In the genomic region with DNA sequence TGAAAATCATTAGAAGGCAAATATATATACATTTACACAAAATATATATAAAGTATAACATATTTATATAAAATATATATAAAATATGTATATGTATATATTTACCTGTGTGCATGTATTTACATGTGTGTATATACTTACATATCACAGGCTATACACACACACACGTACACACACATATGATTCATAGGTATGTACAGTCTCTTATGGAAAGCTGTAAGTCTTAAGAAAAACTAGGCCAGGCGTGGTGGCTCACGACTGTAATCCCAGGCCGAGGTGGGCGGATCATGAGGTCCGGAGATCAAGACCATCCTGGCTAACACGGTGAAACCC, we compare ENCODE assay signal across 11 cellular contexts. TPM values are rescaled to one million over a fixed set of nuclear protein-coding genes. Genes with fewer than 3 reads are reported as not detected.
DNase-seq lines count a peak whose midpoint lies in the region; ATAC-seq, FAIRE-seq and TF ChIP-seq lines count a peak whose summit lies in the region.
"Had no signal": no experiment of that assay in that cellular context is flagged by ENCODE, and none has a peak within 500 bp of the region (broad histone marks: within the 10 kb centered on the region; RNA-seq: fewer than 3 reads in every experiment).

No MANE protein-coding gene starts in this region.

- H3K4me1 Mint-ChIP-seq in stimulated activated naive CD8-positive, alpha-beta T cell treated with anti-CD3 and anti-CD28 coated beads, Interleukin-15, Interleukin-2, amounts not matched to agents 100 ng/mL and 50 ng/mL, for 24 hours (ENCODE audit: low read depth) = peaks cover 61% of the 10 kb centered on the region
- H3K4me1 Mint-ChIP-seq in naive B cell = peaks cover 33 to 43% (median 41%) of the 10 kb centered on the region in 3 donors

- no peaks in the 10 kb centered on the region; the same call in 1 of the 2 replicates for H4K20me1 ChIP-seq in K562 (replicated peaks; ENCODE audit: control insufficient read depth, insufficient read depth, low read length)

- no peaks in the 10 kb centered on the region for H3K27me3 Mint-ChIP-seq in stimulated activated naive CD8-positive, alpha-beta T cell treated with anti-CD3 and anti-CD28 coated beads, Interleukin-15, Interleukin-2, amounts not matched to agents 100 ng/mL and 50 ng/mL, for 24 hours
- H3K27me3 Mint-ChIP-seq in naive B cell = no peaks in the 10 kb centered on the region

- BruUV-seq in K562 (replicated peaks; lab: Mats Ljungman, UMichigan) = no TSS peak

- no peak overlapping the region for H3K4me2 ChIP-seq in K562 (ENCODE audit: insufficient read depth, low read length)

- no peaks in the 10 kb centered on the region for H3K9me1 ChIP-seq in K562 (ENCODE audit: control insufficient read depth, insufficient read depth, low read length)

- no peak for TF ChIP-seq RAD21 in K562 (CRISPR knock-in tag; conservative IDR thresholded peaks at IDR 0.05 in 1 of 2, IDR thresholded peaks at IDR 0.05 in 1 of 2)

- intact Hi-C loops in K562 (cut with micrococcal nuclease) (no loop called here), testis (cut with DNase I; ENCODE audit: low total_unique reads) (no loop called here)

- H2AFZ ChIP-seq in K562 (ENCODE audit: low read depth, low read length) = no peak overlapping the region

- 70% methylated on average over 7 of the region's 7 CpGs for WGBS in K562 (ENCODE audit: insufficient coverage, low coverage, missing lambda C conversion rate)
- 89 to 91% methylated on average over 7 of the region's 7 CpGs for WGBS in testis, 2 donors

- TF ChIP-seq CTCF in K562 (IDR thresholded peaks at IDR 0.05 in 2 of 3, conservative IDR thresholded peaks at IDR 0.05 in 1 of 3; ENCODE audit: insufficient read depth in 2 of 3, low read depth in 1 of 3, low read length in 3 of 3) (no peak), testis (IDR thresholded peaks at IDR 0.05) (no peak)

- in situ Hi-C loops in K562 (cut with MboI) = no loop called here

- no peak overlapping the region for H3K4me3 ChIP-seq in K562
- H3K4me3 ChIP-seq in testis = no peak overlapping the region

- CTCF ChIA-PET in K562 (lab: Yijun Ruan, JAX; ENCODE audit: low intra/inter-chr PET ratio) = no interaction called here

- peaks cover 14% of the 10 kb centered on the region for H3K36me3 Mint-ChIP-seq in stimulated activated naive CD8-positive, alpha-beta T cell treated with anti-CD3 and anti-CD28 coated beads, Interleukin-15, Interleukin-2, amounts not matched to agents 100 ng/mL and 50 ng/mL, for 24 hours (ENCODE audit: low read depth)
- peaks cover 0 to 7% of the 10 kb centered on the region in 2 donors for H3K36me3 Mint-ChIP-seq in naive B cell

- no peak for ATAC-seq in stimulated activated naive CD8-positive, alpha-beta T cell treated with anti-CD3 and anti-CD28 coated beads, Interleukin-15, Interleukin-2, amounts not matched to agents 100 U/mL and 50 U/mL, for 24 hours
- no peak; the same call in 2 of the 3 replicates for ATAC-seq in K562
- ATAC-seq in naive B cell (ENCODE audit: low read depth in 2 of 2) = no peak
- ATAC-seq in HG02970 (IDR thresholded peaks at IDR 0.05; ENCODE audit: low FRiP score, unreplicated experiment) = no peak

- H3K9me3 ChIP-seq in K562 (replicated peaks; ENCODE audit: control insufficient read depth, insufficient read depth, low read depth, low read length) (no peaks in the 10 kb centered on the region), testis (no peaks in the 10 kb centered on the region)

- no peaks in the 10 kb centered on the region for H3K79me2 ChIP-seq in K562 (ENCODE audit: control insufficient read depth, insufficient read depth, low read length)

- H3K9me3 Mint-ChIP-seq in stimulated activated naive CD8-positive, alpha-beta T cell treated with anti-CD3 and anti-CD28 coated beads, Interleukin-15, Interleukin-2, amounts not matched to agents 100 ng/mL and 50 ng/mL, for 24 hours = peaks cover 4% of the 10 kb centered on the region
- peaks cover 0 to 2% (median 0%) of the 10 kb centered on the region in 7 donors for H3K9me3 Mint-ChIP-seq in naive B cell

- POLR2A ChIA-PET in K562 (lab: Yijun Ruan, JAX) = interaction anchor here (1.1 kb wide), 1 partner anchor 10 kb away, joined by 5 read pairs; no protein-coding TSS in a partner anchor

- no peak overlapping the region for H3K9ac ChIP-seq in K562 (ENCODE audit: insufficient read depth in 1 of 2, low read depth in 2 of 2, low read length in 2 of 2)

- H3K27ac ChIP-seq in K562 (ENCODE audit: extremely low read depth, low read depth, low read length) (peak overlapping the region; percentile 38; the same call in 1 of the 3 replicates), testis (peak overlapping the region in 1 of 2 donors; percentile 26)

- no peak for DNase-seq in stimulated activated naive CD8-positive, alpha-beta T cell treated with anti-CD3 and anti-CD28 coated beads, Interleukin-15, Interleukin-2, amounts not matched to agents 100 U/mL and 50 U/mL, for 24 hours
- DNase-seq in K562 (ENCODE audit: extremely low read depth in 1 of 4, low spot score in 3 of 4) = no peak
- no peak for DNase-seq in naive B cell
- DNase-seq in testis = no peak
- DNase-seq in 8988T = no peak
- DNase-seq in AG20443 (ENCODE audit: low spot score) = no peak
- DNase-seq: kidney, NCI-H2029 treated with DMSO at 0.1 percent for 48 hours, SHP77 had no signal

- H3K27ac Mint-ChIP-seq in stimulated activated naive CD8-positive, alpha-beta T cell treated with anti-CD3 and anti-CD28 coated beads, Interleukin-15, Interleukin-2, amounts not matched to agents 100 ng/mL and 50 ng/mL, for 24 hours = peak overlapping the region; percentile 95
- H3K27ac Mint-ChIP-seq in naive B cell = peak overlapping the region in 5 of 6 donors; percentile 13 to 92 (median 79)

- TF ChIP-seq POLR2A in K562 (conservative IDR thresholded peaks at IDR 0.05) (no peak), testis (IDR thresholded peaks at IDR 0.05) (no peak)

- no peaks in the 10 kb centered on the region for H3K27me3 ChIP-seq in K562 (ENCODE audit: control insufficient read depth in 2 of 2, insufficient read depth in 2 of 2, low read length in 2 of 2)
- no peaks in the 10 kb centered on the region for H3K27me3 ChIP-seq in testis

- H3K4me3 Mint-ChIP-seq in stimulated activated naive CD8-positive, alpha-beta T cell treated with anti-CD3 and anti-CD28 coated beads, Interleukin-15, Interleukin-2, amounts not matched to agents 100 ng/mL and 50 ng/mL, for 24 hours = no peak overlapping the region
- H3K4me3 Mint-ChIP-seq in naive B cell = peak overlapping the region in 6 of 8 donors; percentile 35 to 88 (median 64)

- H3K36me3 ChIP-seq in K562 (ENCODE audit: control insufficient read depth, insufficient read depth, low read length) (no peaks in the 10 kb centered on the region), testis (ENCODE audit: low read depth, missing control alignments) (no peaks in the 10 kb centered on the region)

- H3K4me1 ChIP-seq in K562 (replicated peaks in 1 of 2; ENCODE audit: control insufficient read depth in 2 of 2, insufficient read depth in 2 of 2, low read length in 2 of 2) = peaks cover 6 to 7% of the 10 kb centered on the region in 2 experiments; a peak in 3 of 5 replicates
- peaks cover 26% of the 10 kb centered on the region for H3K4me1 ChIP-seq in testis

- no peak for TF ChIP-seq EP300 in K562 (IDR thresholded peaks at IDR 0.05; ENCODE audit: low read length)

- no peak for FAIRE-seq in K562 (lab: Jason Lieb, UNC)
- FAIRE-seq: kidney had no signal

RNA-seq across cellular contexts. Expression of a gene that starts 14.7 kb away (rescaled TPM):
- 26.4 and 33.5 TPM in 2 replicates for total RNA-seq in K562 (2011; cell fraction: chromatin; rRNA removed; ENCODE audit: low replicate concordance)
- 13.0 and 15.5 TPM in 2 replicates for total RNA-seq in K562 (2011; cell fraction: nucleolus; rRNA removed)
- total RNA-seq in K562 (2011; cell fraction: nucleoplasm; rRNA removed) = 17.5 and 22.1 TPM in 2 replicates
- 2.0 and 3.1 TPM in 2 replicates for total RNA-seq in K562 (2014; rRNA removed)
- 1.8 and 2.5 TPM in 2 replicates for total RNA-seq in K562 (2014; rRNA removed; fragmentation: Illumina TruSeq; extraction: Trizol)
- 2.5 and 3.2 TPM in 2 replicates for total RNA-seq in K562 (2015; rRNA removed; fragmentation: Illumina TruSeq; extraction: Trizol)
- 4.8 and 6.0 TPM in 2 replicates for total RNA-seq in K562 (2021)
- 3.7 and 5.7 TPM in 2 replicates for polyA plus RNA-seq in K562 (2011; rRNA removed)
- 3.4 and 4.4 TPM in 2 replicates for polyA plus RNA-seq in K562 (2011; cell fraction: cytosol; rRNA removed)
- 9.0 and 14.2 TPM in 2 replicates for polyA plus RNA-seq in K562 (2011; cell fraction: nucleus; rRNA removed)
- polyA plus RNA-seq in K562 (2012) = 4.5 and 5.8 TPM in 2 replicates
- polyA plus RNA-seq in K562 (2014; fragmentation: Illumina TruSeq; extraction: Trizol) = 3.8 and 4.4 TPM in 2 replicates
- under 1 TPM; 0.07 to 0.42 TPM for polyA plus RNA-seq in K562 (2014; fragmentation: Nextera tagmentation; extraction: Ambion mirVana)
- 2.3 and 4.4 TPM in 2 replicates for polyA plus RNA-seq in K562 (2014; rRNA removed)
- polyA minus RNA-seq in K562 (2011; rRNA and poly(A)+ RNA removed) = 6.1 and 6.7 TPM in 2 replicates
- polyA minus RNA-seq in K562 (2011; cell fraction: cytosol; rRNA and poly(A)+ RNA removed) = 2.1 and 6.0 TPM in 2 replicates
- 6.7 and 7.8 TPM in 2 replicates for polyA minus RNA-seq in K562 (2011; cell fraction: nucleus; rRNA and poly(A)+ RNA removed)
- 1 to 10 TPM; 2.5 to 7.0 (median 3.0) TPM for polyA plus RNA-seq in naive B cell (ENCODE audit: low read depth in 6 of 6)
- total RNA-seq in testis = 100 to 1,000 TPM; 218 to 221 TPM
- 92.4 TPM for polyA plus RNA-seq in testis (ENCODE audit: insufficient read depth, low read depth, low replicate concordance)

RNA-seq across cellular contexts. Expression of a gene that starts 15.1 kb away (rescaled TPM):
- 1.1 and 1.3 TPM in 2 replicates for total RNA-seq in K562 (2011; cell fraction: chromatin; rRNA removed; ENCODE audit: low replicate concordance)
- 0.83 and 1.1 TPM in 2 replicates for total RNA-seq in K562 (2011; cell fraction: nucleolus; rRNA removed)
- total RNA-seq in K562 (2011; cell fraction: nucleoplasm; rRNA removed) = 0.88 and 1.8 TPM in 2 replicates
- 0.65 TPM in 1 of 2 replicates, not detected in the other for total RNA-seq in K562 (2014; rRNA removed)
- 0.54 TPM in 1 of 2 replicates, not detected in the other for total RNA-seq in K562 (2014; rRNA removed; fragmentation: Illumina TruSeq; extraction: Trizol)
- 0.23 TPM in 1 of 2 replicates, not detected in the other for total RNA-seq in K562 (2015; rRNA removed; fragmentation: Illumina TruSeq; extraction: Trizol)
- 0.13 TPM in 1 of 2 replicates, not detected in the other for total RNA-seq in K562 (2021)
- polyA plus RNA-seq in K562 (2011; rRNA removed) = 0.03 and 0.10 TPM in 2 replicates
- 0.01 and 0.03 TPM in 2 replicates for polyA plus RNA-seq in K562 (2011; cell fraction: cytosol; rRNA removed)
- polyA plus RNA-seq in K562 (2011; cell fraction: nucleus; rRNA removed) = 0.24 and 0.85 TPM in 2 replicates
- 0.79 and 0.94 TPM in 2 replicates for polyA plus RNA-seq in K562 (2012)
- polyA plus RNA-seq in K562 (2014; fragmentation: Illumina TruSeq; extraction: Trizol) = 0.40 and 0.49 TPM in 2 replicates
- under 1 TPM; 0.13 to 0.46 TPM for polyA plus RNA-seq in K562 (2014; fragmentation: Nextera tagmentation; extraction: Ambion mirVana)
- 0.16 and 0.84 TPM in 2 replicates for polyA plus RNA-seq in K562 (2014; rRNA removed)
- polyA minus RNA-seq in K562 (2011; rRNA and poly(A)+ RNA removed) = 0.15 and 0.21 TPM in 2 replicates
- polyA minus RNA-seq in K562 (2011; cell fraction: cytosol; rRNA and poly(A)+ RNA removed) = not detected in 2 replicates
- polyA minus RNA-seq in K562 (2011; cell fraction: nucleus; rRNA and poly(A)+ RNA removed) = 0.22 and 0.27 TPM in 2 replicates
- polyA plus RNA-seq in naive B cell (ENCODE audit: low read depth in 6 of 6) = 1 to 10 TPM in 2 of 6 donors, under 1 TPM in 2, not detected in 2; 0.19 to 1.4 (median 0.85) TPM
- total RNA-seq in testis = 10 to 100 TPM; 21.6 to 22.1 TPM
- polyA plus RNA-seq in testis (ENCODE audit: insufficient read depth, low read depth, low replicate concordance) = 57.4 TPM

Comparison
In these comparisons a context has a peak if more than half of its experiments do, and no peak if none do; other contexts are left out.
1. RNA of a gene that starts 15.1 kb away (polyA plus RNA-seq): 57.4 TPM in testis (single experiment); 0.19 to 1.4 TPM in naive B cell and 0.01 to 0.94 TPM in K562; every median in the first group is over 10 times any median in the second.